Comparison of ENCODE assay signal across 8 cellular contexts in genomic region chr1:167221804-167222610, GRCh38. TPM values are rescaled to one million over a fixed set of nuclear protein-coding genes. Genes with fewer than 3 reads are reported as not detected.
DNase-seq lines count a peak whose midpoint lies in the region.

No MANE protein-coding gene starts in this region.

- H3K36me3 ChIP-seq in GM23248 (ENCODE audit: low read depth) (no peaks in the 10 kb centered on the region), SJCRH30 (no peaks in the 10 kb centered on the region)

- H3K27me3 ChIP-seq in GM23248 (replicated peaks; ENCODE audit: insufficient read depth), result no peaks in the 10 kb centered on the region
- H3K27me3 ChIP-seq in SJCRH30, result no peaks in the 10 kb centered on the region

- WGBS in GM23248 (ENCODE audit: low coverage in 1 of 2, low lambda C conversion rate in 2 of 2, missing lambda C conversion rate in 2 of 2), 2 experiments, result 1% methylated on average over 20 to 45 of the region's 46 CpGs

- peak overlapping the region; percentile 89 for H3K9ac ChIP-seq in GM23248

- H3K27ac ChIP-seq in GM23248, result peak overlapping the region; percentile 82
- H3K27ac ChIP-seq in SJCRH30, result peak overlapping the region; percentile 54
- H3K27ac ChIP-seq in temporal lobe (ENCODE audit: low read depth, low read length), result peak overlapping the region; percentile 88

- DNase-seq in ELF-1 (ENCODE audit: low read depth, low spot score) (peak; percentile 75), GM23248 (peak; percentile 80), LHCN-M2 (ENCODE audit: low read depth) (peak; percentile 70), SJCRH30 (peak; percentile 48 to 65), globus pallidus (ENCODE audit: low spot score) (peak; percentile 72), occipital lobe (lab: John Stamatoyannopoulos, UW) (peak; percentile 53)
- DNase-seq in activated naive CD4-positive, alpha-beta T cell treated with Interleukin-2 at 50 U/mL for 16 hours, result peak; percentile 74

- peaks cover 3% of the 10 kb centered on the region; the same call in 1 of the 2 replicates for H4K20me1 ChIP-seq in GM23248 (ENCODE audit: insufficient read depth)

- H3K4me1 ChIP-seq in GM23248 (ENCODE audit: insufficient read depth) (peaks cover 10% of the 10 kb centered on the region), SJCRH30 (peaks cover 16% of the 10 kb centered on the region; the same call in 1 of the 2 replicates)

- H3K4me2 ChIP-seq in GM23248 (ENCODE audit: unreplicated experiment), result peak overlapping the region; percentile 84

- peak overlapping the region; percentile 83 for H3K4me3 ChIP-seq in GM23248
- peak overlapping the region; percentile 90 for H3K4me3 ChIP-seq in SJCRH30

- in situ Hi-C loops in GM23248 (cut with MboI), result no loop called here

- H3F3A ChIP-seq in GM23248 (ENCODE audit: insufficient read depth), result peaks cover 23% of the 10 kb centered on the region

- H2AFZ ChIP-seq in GM23248, result peak overlapping the region; percentile 91

- H3K9me3 ChIP-seq in GM23248 (ENCODE audit: low read depth) (no peaks in the 10 kb centered on the region), SJCRH30 (replicated peaks) (no peaks in the 10 kb centered on the region)

- no peaks in the 10 kb centered on the region for H3K9me2 ChIP-seq in GM23248 (ENCODE audit: insufficient read depth)

- H3K79me2 ChIP-seq in GM23248 (ENCODE audit: insufficient read depth), result peaks cover 49% of the 10 kb centered on the region

RNA-seq across cellular contexts. Expression of gene POU2F1, which starts 1.3 kb away (rescaled TPM):
- 2.3 and 3.4 TPM in 2 replicates for total RNA-seq in GM23248 (2014; rRNA removed; shearing (Covaris generic))
- 3.7 TPM in 2 replicates for polyA plus RNA-seq in GM23248 (2016; fragmentation: Nextera tagmentation; extraction: Ambion mirVana)
- 4.8 and 5.6 TPM in 2 replicates for total RNA-seq in LHCN-M2 (2014; rRNA removed)
- polyA plus RNA-seq in LHCN-M2 (2012), result 1.8 TPM
- 16.6 and 16.8 TPM in 2 replicates for total RNA-seq in SJCRH30 (2014; rRNA removed; shearing (Covaris generic))
- total RNA-seq in occipital lobe, result 34.6 TPM
- 26.3 TPM for total RNA-seq in temporal lobe

Comparison
In these comparisons a context has a peak if more than half of its experiments do, and no peak if none do; other contexts are left out.
1. Peak in every context shown above with its lines: DNase-seq, H3K4me3 ChIP-seq and H3K27ac ChIP-seq.